9 cellular contexts compared by ENCODE assay signal in genomic region chr1:234954613-234955012, GRCh38.
A peak's percentile ranks its signal among the peaks of the same experiment; 100 is the strongest.
DNase-seq lines count a peak whose midpoint lies in the region; ATAC-seq lines count a peak whose summit lies in the region.
"Had no signal": no experiment of that assay in that cellular context is flagged by ENCODE, and none has a peak within 500 bp of the region (broad histone marks: within the 10 kb centered on the region; RNA-seq: fewer than 3 reads in every experiment).

No MANE protein-coding gene starts in this region.

- peak; percentile 6 for ATAC-seq in memory B cell (ENCODE audit: low read depth)
- no peak for ATAC-seq in GM18909 (IDR thresholded peaks at IDR 0.05; ENCODE audit: poor library complexity, unreplicated experiment)
- ATAC-seq in HG03196 (IDR thresholded peaks at IDR 0.05; ENCODE audit: unreplicated experiment) = no peak

- in situ Hi-C loops in G401 (cut with HindIII; ENCODE audit: low sequenced_read_pairs) = loop anchor here (25.0 kb wide), 1 partner anchor 133 kb away; no protein-coding TSS in a partner anchor

- peak overlapping the region; percentile 85 for H3K27ac Mint-ChIP-seq in activated CD4-positive, alpha-beta T cell treated with anti-CD3 and anti-CD28 coated beads, Interleukin-2, amount 10 ng/mL, durations not matched to agents 7 days and 5 days
- peak overlapping the region; percentile 76 for H3K27ac Mint-ChIP-seq in memory B cell

- H3K9me3 Mint-ChIP-seq in activated CD4-positive, alpha-beta T cell treated with anti-CD3 and anti-CD28 coated beads, Interleukin-2, amount 10 ng/mL, durations not matched to agents 7 days and 5 days = peaks cover 5% of the 10 kb centered on the region
- H3K9me3 Mint-ChIP-seq in memory B cell = no peaks in the 10 kb centered on the region

- POLR2A ChIA-PET in activated CD4-positive, alpha-beta T cell treated with anti-CD3 and anti-CD28 coated beads, Interleukin-2, amount 10 ng/mL, durations not matched to agents 7 days and 5 days (lab: Charles Lee) = interaction anchor here (0.6 kb wide), 2 partner anchors 26 to 223 kb away, joined by 4 to 8 read pairs; no protein-coding TSS in a partner anchor

- peaks cover 48% of the 10 kb centered on the region for H3K4me1 Mint-ChIP-seq in activated CD4-positive, alpha-beta T cell treated with anti-CD3 and anti-CD28 coated beads, Interleukin-2, amount 10 ng/mL, durations not matched to agents 7 days and 5 days
- peaks cover 28% of the 10 kb centered on the region for H3K4me1 Mint-ChIP-seq in memory B cell

- no peak overlapping the region for H3K4me3 Mint-ChIP-seq in activated CD4-positive, alpha-beta T cell treated with anti-CD3 and anti-CD28 coated beads, Interleukin-2, amount 10 ng/mL, durations not matched to agents 7 days and 5 days
- no peak overlapping the region for H3K4me3 Mint-ChIP-seq in memory B cell

- peak overlapping the region; percentile 27 for H3K27ac ChIP-seq in temporal lobe (ENCODE audit: low read depth, low read length)

- H3K36me3 Mint-ChIP-seq in activated CD4-positive, alpha-beta T cell treated with anti-CD3 and anti-CD28 coated beads, Interleukin-2, amount 10 ng/mL, durations not matched to agents 7 days and 5 days (ENCODE audit: low read depth) = no peaks in the 10 kb centered on the region
- no peaks in the 10 kb centered on the region for H3K36me3 Mint-ChIP-seq in memory B cell

- DNase-seq in activated CD4-positive, alpha-beta T cell treated with anti-CD3 and anti-CD28 coated beads, Interleukin-2, amount 10 ng/mL, durations not matched to agents 7 days and 5 days = no peak
- DNase-seq in activated CD4-positive, alpha-beta T cell treated with anti-CD3 and anti-CD28 coated beads for 4 hours = no peak
- DNase-seq in activated CD8-positive, alpha-beta memory T cell treated with anti-CD3 and anti-CD28 coated beads, Interleukin-2, amount 50 U/mL, for 48 hours = peak; percentile 48
- DNase-seq in memory B cell (ENCODE audit: low spot score in 2 of 2) (no peak), G401 (ENCODE audit: low spot score) (no peak)
- DNase-seq: NCI-H2029 treated with DMSO at 0.1 percent for 48 hours had no signal

- CTCF ChIA-PET in activated CD4-positive, alpha-beta T cell treated with anti-CD3 and anti-CD28 coated beads, Interleukin-2, amount 10 ng/mL, durations not matched to agents 7 days and 5 days (lab: Charles Lee) = interaction anchor here (0.9 to 5.4 kb wide), 5 partner anchors 7 to 129 kb away, joined by 3 to 40 read pairs (median 3); no protein-coding TSS in a partner anchor

- H3K27me3 Mint-ChIP-seq in activated CD4-positive, alpha-beta T cell treated with anti-CD3 and anti-CD28 coated beads, Interleukin-2, amount 10 ng/mL, durations not matched to agents 7 days and 5 days = no peaks in the 10 kb centered on the region
- no peaks in the 10 kb centered on the region for H3K27me3 Mint-ChIP-seq in memory B cell
